In genomic region chr17:48618366-48618896, GRCh38 we compare ENCODE assay signal across 8 cellular contexts. TPM values are rescaled to one million over a fixed set of nuclear protein-coding genes. Genes with fewer than 3 reads are reported as not detected.
DNase-seq lines count a peak whose midpoint lies in the region; ATAC-seq and TF ChIP-seq lines count a peak whose summit lies in the region.

No MANE protein-coding gene starts in this region.

- TF ChIP-seq CTCF in cardiac fibroblast (IDR thresholded peaks at IDR 0.05; ENCODE audit: low read depth, low read length), result peak; percentile 97
- peak; percentile 90 for TF ChIP-seq CTCF in kidney epithelial cell (IDR thresholded peaks at IDR 0.05; ENCODE audit: insufficient read depth, low read length, poor library complexity, severe bottlenecking)

- peaks cover 6% of the 10 kb centered on the region for H3K27me3 ChIP-seq in kidney epithelial cell (ENCODE audit: control insufficient read depth, insufficient read depth, low read length)

- DNase-seq in SIG-M5 treated with dmso at 0.1 percent for 504 hours (lab: John Stamatoyannopoulos, UW; ENCODE audit: unreplicated experiment) (peak; percentile 70), SIG-M5 (lab: John Stamatoyannopoulos, UW) (no peak), NCI-H345 (lab: John Stamatoyannopoulos, UW) (peak; percentile 79), cardiac fibroblast (ENCODE audit: low read depth in 2 of 2) (peak; percentile 83 to 84), kidney epithelial cell (ENCODE audit: low read depth) (no peak)
- DNase-seq in activated CD4-positive, CD25-positive, alpha-beta regulatory T cell treated with anti-CD3 and anti-CD28 coated beads, Interleukin-2, amount 50 U/mL, for 72 hours, result peak; percentile 84
- DNase-seq in stimulated activated CD4-positive, alpha-beta T cell treated with anti-CD3 and anti-CD28 coated beads, Interleukin-15, amount 100 ng/mL, for 48 hours (ENCODE audit: low read depth in 2 of 2), result peak; percentile 62 to 73

- H3K36me3 ChIP-seq in kidney epithelial cell (ENCODE audit: control insufficient read depth, insufficient read depth, low read length), result no peaks in the 10 kb centered on the region

- ATAC-seq in GM19328 (IDR thresholded peaks at IDR 0.05; ENCODE audit: unreplicated experiment), result no peak

- H3K4me3 ChIP-seq in cardiac fibroblast (replicated peaks in 1 of 2; ENCODE audit: low read depth in 2 of 2, low read length in 2 of 2), result no peak overlapping the region
- peak overlapping the region; percentile 41 for H3K4me3 ChIP-seq in kidney epithelial cell (ENCODE audit: low read depth, low read length)

RNA-seq across cellular contexts. Expression of gene HOXB8, which starts 3.3 kb away (rescaled TPM):
- total RNA-seq in kidney epithelial cell, result 7.2 and 7.5 TPM in 2 replicates

RNA-seq across cellular contexts. Expression of gene HOXB7, which starts 7.6 kb away (rescaled TPM):
- total RNA-seq in kidney epithelial cell, result 26.3 and 27.2 TPM in 2 replicates

RNA-seq across cellular contexts. Expression of gene HOXB9, which starts 7.7 kb away (rescaled TPM):
- 70.1 and 77.0 TPM in 2 replicates for total RNA-seq in kidney epithelial cell

RNA-seq across cellular contexts. Expression of gene HOXB6, which starts 13.6 kb away (rescaled TPM):
- total RNA-seq in kidney epithelial cell, result 29.8 and 30.7 TPM in 2 replicates

RNA-seq across cellular contexts. Expression of gene HOXB5, which starts 24.9 kb away (rescaled TPM):
- 3.6 and 3.8 TPM in 2 replicates for total RNA-seq in kidney epithelial cell

Comparison
In these comparisons a context has a peak if more than half of its experiments do, and no peak if none do; other contexts are left out.
1. DNase-seq: peak in SIG-M5 treated with dmso at 0.1 percent for 504 hours (single experiment), NCI-H345 (single experiment), activated CD4-positive, CD25-positive, alpha-beta regulatory T cell treated with anti-CD3 and anti-CD28 coated beads, Interleukin-2, amount 50 U/mL, for 72 hours (single experiment), cardiac fibroblast (2 of 2) and stimulated activated CD4-positive, alpha-beta T cell treated with anti-CD3 and anti-CD28 coated beads, Interleukin-15, amount 100 ng/mL, for 48 hours (2 of 2); none in SIG-M5 (single experiment) and kidney epithelial cell (single experiment).